Comparison of ENCODE assay signal across 19 cellular contexts in genomic region chr20:44279228-44279627, GRCh38. TPM values are rescaled to one million over a fixed set of nuclear protein-coding genes. Genes with fewer than 3 reads are reported as not detected.
DNase-seq lines count a peak whose midpoint lies in the region; ATAC-seq and TF ChIP-seq lines count a peak whose summit lies in the region.
"Had no signal": no experiment of that assay in that cellular context is flagged by ENCODE, and none has a peak within 500 bp of the region (broad histone marks: within the 10 kb centered on the region; RNA-seq: fewer than 3 reads in every experiment).

No MANE protein-coding gene starts in this region.

- H3K9ac ChIP-seq in SK-N-SH, result no peak overlapping the region
- H3K9ac ChIP-seq: KMS-11 had no signal

- WGBS in ovary, 3 donors, result 14 to 33% (median 15%) methylated on average over 11 of the region's 11 CpGs
- WGBS in SK-N-SH (ENCODE audit: low lambda C conversion rate), result 65% methylated on average over 11 of the region's 11 CpGs

- no peaks in the 10 kb centered on the region for H3K36me3 ChIP-seq in ovary
- H3K36me3 ChIP-seq in SK-N-SH (replicated peaks in 1 of 2; ENCODE audit: control insufficient read depth in 1 of 2, insufficient read depth in 2 of 2, low read length in 1 of 2), result no peaks in the 10 kb centered on the region
- H3K36me3 ChIP-seq: right lobe of liver, WERI-Rb-1 had no signal

- no peak for TF ChIP-seq CTCF in cardiac fibroblast (IDR thresholded peaks at IDR 0.05; ENCODE audit: low read depth, low read length)
- TF ChIP-seq CTCF in ovary (IDR thresholded peaks at IDR 0.05), result no peak
- no peak for TF ChIP-seq CTCF in SK-N-SH (IDR thresholded peaks at IDR 0.05)

- H3K79me2 ChIP-seq in SK-N-SH (ENCODE audit: insufficient read depth), result no peaks in the 10 kb centered on the region

- H3F3A ChIP-seq in SK-N-SH (replicated peaks; ENCODE audit: insufficient read depth), result no peaks in the 10 kb centered on the region

- H3K27ac ChIP-seq in ovary (peak overlapping the region; percentile 41 to 71), SK-N-SH (ENCODE audit: low read depth in 2 of 2, low read length in 1 of 2) (no peak overlapping the region)
- H3K27ac ChIP-seq: KMS-11, right lobe of liver, SK-N-MC, WERI-Rb-1 had no signal

- H3K27me3 ChIP-seq in ovary (no peaks in the 10 kb centered on the region), SK-N-SH (ENCODE audit: insufficient read depth) (no peaks in the 10 kb centered on the region)
- H3K27me3 ChIP-seq: right lobe of liver had no signal

- POLR2A ChIA-PET in SK-N-SH (lab: Yijun Ruan, JAX), result no interaction called here

- no peak overlapping the region for H3K4me2 ChIP-seq in SK-N-SH
- H3K4me2 ChIP-seq: KMS-11 had no signal

- no peaks in the 10 kb centered on the region for H4K20me1 ChIP-seq in SK-N-SH (ENCODE audit: insufficient read depth)

- no peaks in the 10 kb centered on the region for H3K9me3 ChIP-seq in ovary
- H3K9me3 ChIP-seq in SK-N-SH, result no peaks in the 10 kb centered on the region
- H3K9me3 ChIP-seq: right lobe of liver had no signal

- H3K4me1 ChIP-seq in ovary (ENCODE audit: insufficient read depth) (peaks cover 13% of the 10 kb centered on the region), SK-N-SH (ENCODE audit: control insufficient read depth in 1 of 2, insufficient read depth in 2 of 2, low read depth in 1 of 2, low read length in 1 of 2) (no peaks in the 10 kb centered on the region)
- H3K4me1 ChIP-seq: right lobe of liver had no signal

- CTCF ChIA-PET in SK-N-SH (lab: Yijun Ruan, JAX), result interaction anchor here (1.4 to 1.5 kb wide), 2 partner anchors 32 to 106 kb away, joined by 3 read pairs; no protein-coding TSS in a partner anchor

- ATAC-seq in stimulated activated naive CD8-positive, alpha-beta T cell treated with anti-CD3 and anti-CD28 coated beads, Interleukin-15, Interleukin-2, amounts not matched to agents 100 U/mL and 50 U/mL, for 24 hours, result no peak
- ATAC-seq: activated CD8-positive, alpha-beta memory T cell treated with anti-CD3 and anti-CD28 coated beads, Interleukin-2, amount 10 ng/mL, durations not matched to agents 7 days and 5 days; right lobe of liver had no signal

- no peak for TF ChIP-seq POLR2A in ovary (IDR thresholded peaks at IDR 0.05)

- H3K4me3 ChIP-seq in cardiac fibroblast (replicated peaks in 1 of 2; ENCODE audit: low read depth in 2 of 2, low read length in 2 of 2) (no peak overlapping the region), ovary (no peak overlapping the region), SK-N-SH (ENCODE audit: low read depth in 2 of 2, low read length in 1 of 2) (no peak overlapping the region)
- H3K4me3 ChIP-seq: right lobe of liver, SK-N-MC had no signal

- TF ChIP-seq EP300 in ovary (IDR thresholded peaks at IDR 0.05) (no peak), SK-N-SH (IDR thresholded peaks at IDR 0.05; ENCODE audit: borderline replicate concordance in 1 of 2, low read depth in 1 of 2, low read length in 1 of 2) (no peak)

- no peak overlapping the region for H2AFZ ChIP-seq in SK-N-SH (ENCODE audit: low read depth)

- peak; percentile 98 for DNase-seq in ELR (ENCODE audit: low read depth)
- peak; percentile 19 for DNase-seq in NCI-H460 (ENCODE audit: extremely low read depth, low read depth)
- peak; percentile 53 to 92 for DNase-seq in cardiac fibroblast (ENCODE audit: low read depth in 2 of 2)
- peak; percentile 63 to 80 (median 69) for DNase-seq in ovary
- no peak for DNase-seq in NCI-H1092 (lab: John Stamatoyannopoulos, UW)
- DNase-seq in NCI-H2029 (lab: John Stamatoyannopoulos, UW), result no peak
- DNase-seq in SK-N-SH, result no peak
- DNase-seq in stimulated activated naive CD8-positive, alpha-beta T cell treated with anti-CD3 and anti-CD28 coated beads, Interleukin-15, Interleukin-2, amounts not matched to agents 100 U/mL and 50 U/mL, for 24 hours, result no peak
- DNase-seq: activated CD8-positive, alpha-beta memory T cell treated with anti-CD3 and anti-CD28 coated beads, Interleukin-2, amount 10 ng/mL, durations not matched to agents 7 days and 5 days; activated naive CD8-positive, alpha-beta T cell treated with anti-CD3 and anti-CD28 coated beads for 36 hours; CD8-positive, alpha-beta memory T cell; cortex of kidney; naive B cell; NCI-H2029 treated with DMSO at 0.1 percent for 48 hours; right lobe of liver; WERI-Rb-1 had no signal

- no peaks in the 10 kb centered on the region for H3K9me2 ChIP-seq in SK-N-SH

- intact Hi-C loops in ovary (cut with DNase I), result no loop called here

- TF ChIP-seq RAD21 in SK-N-SH (IDR thresholded peaks at IDR 0.05; ENCODE audit: low read length), result no peak

TF ChIP-seq in SK-N-SH, 30 proteins besides CTCF, POLR2A, EP300 and RAD21:
- TF ChIP-seq SIN3A (IDR thresholded peaks at IDR 0.05; ENCODE audit: borderline replicate concordance, low read depth, low read length) (no peak), ELF1 (IDR thresholded peaks at IDR 0.05) (no peak), RFX5 (IDR thresholded peaks at IDR 0.05; ENCODE audit: low read length) (no peak), TAF1 (IDR thresholded peaks at IDR 0.05; ENCODE audit: borderline replicate concordance, low read depth, low read length) (no peak), EZH2phosphoT487 (IDR thresholded peaks at IDR 0.05; ENCODE audit: borderline replicate concordance, low read depth) (no peak), YY1 (IDR thresholded peaks at IDR 0.05; ENCODE audit: low read depth) (no peak), MEF2A (IDR thresholded peaks at IDR 0.05; ENCODE audit: borderline replicate concordance, low read depth) (no peak), FOSL2 (IDR thresholded peaks at IDR 0.05; ENCODE audit: borderline replicate concordance, low read depth) (no peak)
TF ChIP-seq in SK-N-SH: peak in this region for 0.

RNA-seq across cellular contexts. Expression of gene FITM2, which starts 31.8 kb away (rescaled TPM):
- total RNA-seq in NCI-H460 (2014; rRNA removed; shearing (Covaris generic)), result 13.0 and 14.3 TPM in 2 replicates
- polyA plus RNA-seq in NCI-H460 (2014; cell fraction: nucleus; rRNA removed), result 7.3 and 10.5 TPM in 2 replicates
- total RNA-seq in ovary, result 1 to 10 TPM; 4.4 to 9.3 (median 8.0) TPM
- polyA plus RNA-seq in ovary (10 to 100 TPM in 1 of 2 donors, 1 to 10 TPM in 1; 3.6 to 15.4 TPM), SK-N-SH (2012; rRNA removed) (2.8 and 3.6 TPM in 2 replicates)
- polyA plus RNA-seq in SK-N-SH (2012; cell fraction: cytosol; rRNA removed), result 3.4 and 3.8 TPM in 2 replicates
- polyA plus RNA-seq in SK-N-SH (2012; cell fraction: nucleus; rRNA removed), result 2.6 and 4.4 TPM in 2 replicates

RNA-seq across cellular contexts. Expression of gene GDAP1L1, which starts 32.1 kb away (rescaled TPM):
- total RNA-seq in NCI-H460 (2014; rRNA removed; shearing (Covaris generic)), result not detected in 2 replicates
- polyA plus RNA-seq in NCI-H460 (2014; cell fraction: nucleus; rRNA removed), result 1.1 TPM in 1 of 2 replicates, not detected in the other
- total RNA-seq in ovary, result 1 to 10 TPM; 1.3 to 3.3 (median 1.7) TPM
- 1 to 10 TPM in 1 of 2 donors, under 1 TPM in 1; 0.72 to 1.6 TPM for polyA plus RNA-seq in ovary
- 0.30 and 0.55 TPM in 2 replicates for polyA plus RNA-seq in SK-N-SH (2012; rRNA removed)
- polyA plus RNA-seq in SK-N-SH (2012; cell fraction: cytosol; rRNA removed), result 0.28 and 1.2 TPM in 2 replicates
- polyA plus RNA-seq in SK-N-SH (2012; cell fraction: nucleus; rRNA removed), result 0.34 and 0.70 TPM in 2 replicates
- total RNA-seq: activated CD8-positive, alpha-beta memory T cell treated with anti-CD3 and anti-CD28 coated beads, Interleukin-2, amount 10 ng/mL, durations not matched to agents 7 days and 5 days; CD8-positive, alpha-beta memory T cell; glomerular endothelial cell; right lobe of liver had no signal
- polyA plus RNA-seq: CD8-positive, alpha-beta memory T cell had no signal

RNA-seq across cellular contexts. Expression of gene R3HDML, which starts 57.6 kb away (rescaled TPM):
- not detected in 2 replicates for total RNA-seq in NCI-H460 (2014; rRNA removed; shearing (Covaris generic))
- not detected in 2 replicates for polyA plus RNA-seq in NCI-H460 (2014; cell fraction: nucleus; rRNA removed)
- total RNA-seq in ovary, result not detected
- polyA plus RNA-seq in ovary, result not detected
- polyA plus RNA-seq in SK-N-SH (2012; rRNA removed), result not detected in 2 replicates
- polyA plus RNA-seq in SK-N-SH (2012; cell fraction: cytosol; rRNA removed), result not detected in 2 replicates
- polyA plus RNA-seq in SK-N-SH (2012; cell fraction: nucleus; rRNA removed), result not detected in 2 replicates
- total RNA-seq: activated CD8-positive, alpha-beta memory T cell treated with anti-CD3 and anti-CD28 coated beads, Interleukin-2, amount 10 ng/mL, durations not matched to agents 7 days and 5 days; activated naive CD8-positive, alpha-beta T cell treated with anti-CD3 and anti-CD28 coated beads for 36 hours; CD8-positive, alpha-beta memory T cell; glomerular endothelial cell; right lobe of liver had no signal
- polyA plus RNA-seq: CD8-positive, alpha-beta memory T cell had no signal

Comparison
In these comparisons a context has a peak if more than half of its experiments do, and no peak if none do; other contexts are left out.
1. DNase-seq: peak in ELR (single experiment), NCI-H460 (single experiment), cardiac fibroblast (2 of 2) and ovary (5 of 5); none in NCI-H1092 (single experiment), NCI-H2029 (single experiment), SK-N-SH (single experiment) and stimulated activated naive CD8-positive, alpha-beta T cell treated with anti-CD3 and anti-CD28 coated beads, Interleukin-15, Interleukin-2, amounts not matched to agents 100 U/mL and 50 U/mL, for 24 hours (single experiment).
2. H3K27ac ChIP-seq: peak in ovary (2 of 2); none in SK-N-SH (0 of 2).